ENCODE assay signal across 12 cellular contexts in the genomic region with DNA sequence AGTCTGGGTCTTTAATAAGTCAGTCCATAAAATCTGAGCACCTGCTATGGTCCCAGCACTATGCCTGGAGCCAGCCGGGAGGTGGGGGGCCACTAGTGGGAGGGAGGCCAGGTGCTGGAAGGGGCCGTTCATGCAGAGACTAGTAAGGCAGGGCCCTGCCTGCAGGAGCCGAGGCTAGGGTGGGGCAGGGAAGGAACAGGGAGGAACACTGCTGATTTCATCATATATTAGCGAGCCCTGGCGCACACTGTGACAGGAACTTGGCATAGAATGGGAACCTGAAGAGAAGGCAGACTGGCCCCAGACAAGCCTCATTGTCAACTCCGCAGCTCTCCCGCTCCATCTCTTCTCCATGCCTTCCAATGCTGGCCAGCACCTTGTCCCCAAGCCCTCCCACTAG. TPM values are rescaled to one million over a fixed set of nuclear protein-coding genes. Genes with fewer than 3 reads are reported as not detected.
A peak's percentile ranks its signal among the peaks of the same experiment; 100 is the strongest.
DNase-seq lines count a peak whose midpoint lies in the region; ATAC-seq and TF ChIP-seq lines count a peak whose summit lies in the region.
"Had no signal": no experiment of that assay in that cellular context is flagged by ENCODE, and none has a peak within 500 bp of the region (broad histone marks: within the 10 kb centered on the region; RNA-seq: fewer than 3 reads in every experiment).

No MANE protein-coding gene starts in this region.

- H3K4me1 ChIP-seq in colonic mucosa (no peaks in the 10 kb centered on the region), upper lobe of left lung (peaks cover 0 to 9% (median 6%) of the 10 kb centered on the region in 4 donors)

- no peak overlapping the region for H3K27ac ChIP-seq in colonic mucosa
- no peak overlapping the region for H3K27ac ChIP-seq in upper lobe of left lung
- H3K27ac ChIP-seq: thoracic aorta had no signal

- peak overlapping the region; percentile 36 for H3K27ac Mint-ChIP-seq in mesothelial cell of epicardium
- H3K27ac Mint-ChIP-seq: activated CD8-positive, alpha-beta T cell treated with anti-CD3 and anti-CD28 coated beads for 36 hours; activated naive CD4-positive, alpha-beta T cell treated with anti-CD3 and anti-CD28 coated beads, Interleukin-2, amount 50 U/mL, for 24 hours had no signal

- no peaks in the 10 kb centered on the region for H3K27me3 Mint-ChIP-seq in mesothelial cell of epicardium (ENCODE audit: low read depth)
- H3K27me3 Mint-ChIP-seq: activated naive CD4-positive, alpha-beta T cell treated with anti-CD3 and anti-CD28 coated beads, Interleukin-2, amount 50 U/mL, for 24 hours had no signal

- H3K4me1 Mint-ChIP-seq in mesothelial cell of epicardium, result peaks cover 31% of the 10 kb centered on the region

- intact Hi-C loops in colonic mucosa (cut with DNase I), result no loop called here

- H3K27me3 ChIP-seq in colonic mucosa (no peaks in the 10 kb centered on the region), upper lobe of left lung (no peaks in the 10 kb centered on the region)

- H3K4me3 ChIP-seq in colonic mucosa, result no peak overlapping the region
- H3K4me3 ChIP-seq in upper lobe of left lung, result no peak overlapping the region
- H3K4me3 ChIP-seq: thoracic aorta had no signal

- TF ChIP-seq CTCF in colonic mucosa (IDR thresholded peaks at IDR 0.05) (no peak), mesothelial cell of epicardium (IDR thresholded peaks at IDR 0.05; ENCODE audit: unreplicated experiment) (no peak), upper lobe of left lung (IDR thresholded peaks at IDR 0.05) (no peak)

- H3K9me3 ChIP-seq in colonic mucosa, result no peaks in the 10 kb centered on the region
- H3K9me3 ChIP-seq in upper lobe of left lung, result no peaks in the 10 kb centered on the region
- H3K9me3 ChIP-seq: thoracic aorta had no signal

- no peaks in the 10 kb centered on the region for H3K9me3 Mint-ChIP-seq in mesothelial cell of epicardium
- H3K9me3 Mint-ChIP-seq: activated CD8-positive, alpha-beta T cell treated with anti-CD3 and anti-CD28 coated beads for 36 hours; activated naive CD4-positive, alpha-beta T cell treated with anti-CD3 and anti-CD28 coated beads, Interleukin-2, amount 50 U/mL, for 24 hours had no signal

- no peak for TF ChIP-seq POLR2A in upper lobe of left lung (IDR thresholded peaks at IDR 0.05)

- no peak overlapping the region for H3K4me3 Mint-ChIP-seq in mesothelial cell of epicardium
- H3K4me3 Mint-ChIP-seq: activated CD8-positive, alpha-beta T cell treated with anti-CD3 and anti-CD28 coated beads for 36 hours; activated naive CD4-positive, alpha-beta T cell treated with anti-CD3 and anti-CD28 coated beads, Interleukin-2, amount 50 U/mL, for 24 hours had no signal

- peaks cover 19% of the 10 kb centered on the region for H3K36me3 Mint-ChIP-seq in mesothelial cell of epicardium
- H3K36me3 Mint-ChIP-seq: activated naive CD4-positive, alpha-beta T cell treated with anti-CD3 and anti-CD28 coated beads, Interleukin-2, amount 50 U/mL, for 24 hours had no signal

- DNase-seq in NCI-H2029 (lab: John Stamatoyannopoulos, UW), result peak; percentile 6
- no peak for DNase-seq in NCI-H2029 treated with DMSO at 0.1 percent for 48 hours (lab: John Stamatoyannopoulos, UW)
- peak; percentile 57 for DNase-seq in colonic mucosa
- DNase-seq in mesothelial cell of epicardium (ENCODE audit: low spot score in 2 of 2, unreplicated experiment in 2 of 2), result no peak
- peak in 1 of 2 donors; percentile 69 for DNase-seq in upper lobe of left lung
- DNase-seq in GM19238 (ENCODE audit: insufficient read length, low spot score), result no peak
- no peak for DNase-seq in KG1 (lab: John Stamatoyannopoulos, UW)
- DNase-seq: activated CD8-positive, alpha-beta T cell treated with anti-CD3 and anti-CD28 coated beads for 36 hours had no signal

- H3K36me3 ChIP-seq in colonic mucosa (no peaks in the 10 kb centered on the region), upper lobe of left lung (no peaks in the 10 kb centered on the region)
- H3K36me3 ChIP-seq: thoracic aorta had no signal

- ATAC-seq in upper lobe of left lung (ENCODE audit: low FRiP score in 2 of 2) (peak; percentile 15 to 50), GM19328 (IDR thresholded peaks at IDR 0.05; ENCODE audit: unreplicated experiment) (no peak)
- ATAC-seq: activated CD8-positive, alpha-beta T cell treated with anti-CD3 and anti-CD28 coated beads for 36 hours had no signal

- no peak for TF ChIP-seq EP300 in upper lobe of left lung (IDR thresholded peaks at IDR 0.05)

- 21 to 38% methylated on average over 6 to 7 of the region's 7 CpGs for WGBS in upper lobe of left lung, 2 donors

- no peak overlapping the region for H3K9ac ChIP-seq in colonic mucosa (ENCODE audit: low read depth in 2 of 2, low read length in 2 of 2)

RNA-seq across cellular contexts. Expression of a gene that starts 7.1 kb away (rescaled TPM):
- not detected for total RNA-seq in colonic mucosa
- total RNA-seq in mesothelial cell of epicardium, result not detected in 3 replicates
- total RNA-seq in upper lobe of left lung, result under 1 TPM in 1 of 6 donors, not detected in 5; 0.13 TPM
- total RNA-seq: activated CD8-positive, alpha-beta T cell treated with anti-CD3 and anti-CD28 coated beads for 36 hours; T-helper 1 cell treated with Interleukin-12 subunit alpha and Interleukin-12 subunit beta and Interleukin-4 antibody, amounts not matched to agents 30 ng/mL and 1 ng/mL, for 36 hours; thoracic aorta had no signal

RNA-seq across cellular contexts. Expression of a gene that starts 48.7 kb away (rescaled TPM):
- total RNA-seq in colonic mucosa (under 1 TPM in 1 of 2 donors, not detected in 1; 0.16 TPM), mesothelial cell of epicardium (0.98 to 1.7 TPM (median 1.1 TPM) in 3 replicates), upper lobe of left lung (under 1 TPM in 1 of 6 donors, not detected in 5; 0.31 TPM)
- total RNA-seq: T-helper 1 cell treated with Interleukin-12 subunit alpha and Interleukin-12 subunit beta and Interleukin-4 antibody, amounts not matched to agents 30 ng/mL and 1 ng/mL, for 36 hours; thoracic aorta had no signal

RNA-seq across cellular contexts. Expression of a gene that starts 50.0 kb away (rescaled TPM):
- 1 to 10 TPM; 6.8 to 8.4 TPM for total RNA-seq in colonic mucosa
- 9.1 to 9.9 TPM (median 9.7 TPM) in 3 replicates for total RNA-seq in mesothelial cell of epicardium
- 10 to 100 TPM in 3 of 6 donors, 1 to 10 TPM in 3; 2.6 to 22.5 (median 10.0) TPM for total RNA-seq in upper lobe of left lung

Comparison
In these comparisons a context has a peak if more than half of its experiments do, and no peak if none do; other contexts are left out.
1. DNase-seq: peak in NCI-H2029 (single experiment) and colonic mucosa (single experiment); none in NCI-H2029 treated with DMSO at 0.1 percent for 48 hours (single experiment), mesothelial cell of epicardium (0 of 2), GM19238 (single experiment) and KG1 (single experiment).